1 cellular context compared by ENCODE assay signal in genomic region chr16:85809645-85810044, GRCh38.
TF ChIP-seq lines count a peak whose summit lies in the region.

No MANE protein-coding gene starts in this region.

TF ChIP-seq in HepG2, 621 proteins besides CTCF, POLR2A, EP300 and RAD21:
- 0 out of 2 replicates have a peak, but pooled peaks have one; percentile 28 for TF ChIP-seq POGK (CRISPR knock-in tag; conservative IDR thresholded peaks at IDR 0.05)
- TF ChIP-seq AFF4 (CRISPR knock-in tag; IDR thresholded peaks at IDR 0.05) = no peak
- peak; percentile 36 for TF ChIP-seq ZNF407 (CRISPR knock-in tag; IDR thresholded peaks at IDR 0.05; ENCODE audit: not compliant biosample characterization)
